ENCODE assay signal across 1 cellular context in the genomic region with DNA sequence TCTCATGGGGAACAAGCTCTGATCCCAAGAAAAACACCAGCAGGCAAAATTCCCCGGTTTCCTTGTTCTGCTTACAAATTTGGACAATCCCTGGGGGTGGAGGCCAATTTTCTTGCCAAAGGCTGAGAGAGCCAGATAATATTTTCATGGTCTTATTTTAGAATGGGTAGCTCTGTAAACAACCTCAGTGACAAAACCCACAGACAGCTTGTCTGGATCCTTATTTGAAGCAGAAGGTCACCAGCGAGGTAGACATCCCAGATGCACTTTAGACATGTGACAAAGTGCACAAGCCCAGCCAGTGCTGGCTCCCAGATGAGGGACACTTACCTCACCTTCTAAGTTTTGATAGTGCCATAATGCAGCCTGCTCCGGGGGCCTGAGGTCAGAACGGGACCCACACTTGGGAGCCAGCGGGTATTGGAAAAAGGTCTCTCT.
TF ChIP-seq lines count a peak whose summit lies in the region.

No MANE protein-coding gene starts in this region.

TF ChIP-seq in HepG2, 621 proteins besides CTCF, POLR2A, EP300 and RAD21 (continued from another document):
- TF ChIP-seq, protein P1, sequence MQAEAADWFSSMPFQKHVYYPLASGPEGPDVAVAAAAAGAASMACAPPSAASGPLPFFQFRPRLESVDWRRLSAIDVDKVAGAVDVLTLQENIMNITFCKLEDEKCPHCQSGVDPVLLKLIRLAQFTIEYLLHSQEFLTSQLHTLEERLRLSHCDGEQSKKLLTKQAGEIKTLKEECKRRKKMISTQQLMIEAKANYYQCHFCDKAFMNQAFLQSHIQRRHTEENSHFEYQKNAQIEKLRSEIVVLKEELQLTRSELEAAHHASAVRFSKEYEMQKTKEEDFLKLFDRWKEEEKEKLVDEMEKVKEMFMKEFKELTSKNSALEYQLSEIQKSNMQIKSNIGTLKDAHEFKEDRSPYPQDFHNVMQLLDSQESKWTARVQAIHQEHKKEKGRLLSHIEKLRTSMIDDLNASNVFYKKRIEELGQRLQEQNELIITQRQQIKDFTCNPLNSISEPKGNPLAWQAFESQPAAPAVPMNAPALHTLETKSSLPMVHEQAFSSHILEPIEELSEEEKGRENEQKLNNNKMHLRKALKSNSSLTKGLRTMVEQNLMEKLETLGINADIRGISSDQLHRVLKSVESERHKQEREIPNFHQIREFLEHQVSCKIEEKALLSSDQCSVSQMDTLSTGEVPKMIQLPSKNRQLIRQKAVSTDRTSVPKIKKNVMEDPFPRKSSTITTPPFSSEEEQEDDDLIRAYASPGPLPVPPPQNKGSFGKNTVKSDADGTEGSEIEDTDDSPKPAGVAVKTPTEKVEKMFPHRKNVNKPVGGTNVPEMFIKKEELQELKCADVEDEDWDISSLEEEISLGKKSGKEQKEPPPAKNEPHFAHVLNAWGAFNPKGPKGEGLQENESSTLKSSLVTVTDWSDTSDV (CRISPR knock-in tag; IDR thresholded peaks at IDR 0.05), result no peak
- TF ChIP-seq, protein P2, sequence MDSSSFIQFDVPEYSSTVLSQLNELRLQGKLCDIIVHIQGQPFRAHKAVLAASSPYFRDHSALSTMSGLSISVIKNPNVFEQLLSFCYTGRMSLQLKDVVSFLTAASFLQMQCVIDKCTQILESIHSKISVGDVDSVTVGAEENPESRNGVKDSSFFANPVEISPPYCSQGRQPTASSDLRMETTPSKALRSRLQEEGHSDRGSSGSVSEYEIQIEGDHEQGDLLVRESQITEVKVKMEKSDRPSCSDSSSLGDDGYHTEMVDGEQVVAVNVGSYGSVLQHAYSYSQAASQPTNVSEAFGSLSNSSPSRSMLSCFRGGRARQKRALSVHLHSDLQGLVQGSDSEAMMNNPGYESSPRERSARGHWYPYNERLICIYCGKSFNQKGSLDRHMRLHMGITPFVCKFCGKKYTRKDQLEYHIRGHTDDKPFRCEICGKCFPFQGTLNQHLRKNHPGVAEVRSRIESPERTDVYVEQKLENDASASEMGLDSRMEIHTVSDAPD (CRISPR knock-in tag; IDR thresholded peaks at IDR 0.05), result no peak
- TF ChIP-seq, protein P3, sequence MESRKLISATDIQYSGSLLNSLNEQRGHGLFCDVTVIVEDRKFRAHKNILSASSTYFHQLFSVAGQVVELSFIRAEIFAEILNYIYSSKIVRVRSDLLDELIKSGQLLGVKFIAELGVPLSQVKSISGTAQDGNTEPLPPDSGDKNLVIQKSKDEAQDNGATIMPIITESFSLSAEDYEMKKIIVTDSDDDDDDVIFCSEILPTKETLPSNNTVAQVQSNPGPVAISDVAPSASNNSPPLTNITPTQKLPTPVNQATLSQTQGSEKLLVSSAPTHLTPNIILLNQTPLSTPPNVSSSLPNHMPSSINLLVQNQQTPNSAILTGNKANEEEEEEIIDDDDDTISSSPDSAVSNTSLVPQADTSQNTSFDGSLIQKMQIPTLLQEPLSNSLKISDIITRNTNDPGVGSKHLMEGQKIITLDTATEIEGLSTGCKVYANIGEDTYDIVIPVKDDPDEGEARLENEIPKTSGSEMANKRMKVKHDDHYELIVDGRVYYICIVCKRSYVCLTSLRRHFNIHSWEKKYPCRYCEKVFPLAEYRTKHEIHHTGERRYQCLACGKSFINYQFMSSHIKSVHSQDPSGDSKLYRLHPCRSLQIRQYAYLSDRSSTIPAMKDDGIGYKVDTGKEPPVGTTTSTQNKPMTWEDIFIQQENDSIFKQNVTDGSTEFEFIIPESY (CRISPR knock-in tag; IDR thresholded peaks at IDR 0.05), result no peak
- TF ChIP-seq SCMH1 (CRISPR knock-in tag; IDR thresholded peaks at IDR 0.05; ENCODE audit: borderline replicate concordance), result no peak
- no peak for TF ChIP-seq SPEN (CRISPR knock-in tag; IDR thresholded peaks at IDR 0.05; ENCODE audit: low read depth)
